26 cellular contexts compared by ENCODE assay signal in genomic region chr12:109624467-109624866, GRCh38. TPM values are rescaled to one million over a fixed set of nuclear protein-coding genes. Genes with fewer than 3 reads are reported as not detected.
A peak's percentile ranks its signal among the peaks of the same experiment; 100 is the strongest.
DNase-seq lines count a peak whose midpoint lies in the region; FAIRE-seq and TF ChIP-seq lines count a peak whose summit lies in the region.
"Had no signal": no experiment of that assay in that cellular context is flagged by ENCODE, and none has a peak within 500 bp of the region (broad histone marks: within the 10 kb centered on the region; RNA-seq: fewer than 3 reads in every experiment).

No MANE protein-coding gene starts in this region.

- no peaks in the 10 kb centered on the region for H3K36me3 ChIP-seq in neural progenitor cell
- H3K36me3 ChIP-seq: lower lobe of right lung, suprapubic skin had no signal

- no peaks in the 10 kb centered on the region for H3K36me3 Mint-ChIP-seq in neural progenitor cell

- no peak for TF ChIP-seq POLR2A in GM12891 (IDR thresholded peaks at IDR 0.05; ENCODE audit: low read depth, low read length)

- peaks cover 32% of the 10 kb centered on the region for H3F3A ChIP-seq in neural progenitor cell (ENCODE audit: low read depth)

- H3K9ac ChIP-seq in neural progenitor cell, result no peak overlapping the region

- peaks cover 2% of the 10 kb centered on the region for H3K9me3 Mint-ChIP-seq in neural progenitor cell
- H3K9me3 Mint-ChIP-seq: activated B cell treated with CpG ODN at 0.5 μM for 24 hours; T-helper 2 cell treated with Interferon-gamma antibody and Interleukin-4, amounts not matched to agents 5 μg/mL and 100 μg/mL, for 36 hours had no signal

- no peaks in the 10 kb centered on the region for H3K9me3 ChIP-seq in neural progenitor cell (ENCODE audit: low read depth)
- H3K9me3 ChIP-seq: lower lobe of right lung, suprapubic skin had no signal

- H3K4me3 ChIP-seq in neural progenitor cell, result no peak overlapping the region
- H3K4me3 ChIP-seq: lower lobe of right lung, SK-N-MC, suprapubic skin had no signal

- H2AFZ ChIP-seq in neural progenitor cell (replicated peaks), result no peak overlapping the region

- H3K4me3 Mint-ChIP-seq in neural progenitor cell, result no peak overlapping the region
- H3K4me3 Mint-ChIP-seq: activated B cell treated with CpG ODN at 0.5 μM for 24 hours; T-helper 2 cell treated with Interferon-gamma antibody and Interleukin-4, amounts not matched to agents 5 μg/mL and 100 μg/mL, for 36 hours had no signal

- no peaks in the 10 kb centered on the region for H3K27me3 ChIP-seq in neural progenitor cell

- FAIRE-seq in GM12891 (lab: Jason Lieb, UNC), result no peak
- FAIRE-seq: keratinocyte, RCC 7860 had no signal

- DNase-seq in NCI-H2081 (lab: John Stamatoyannopoulos, UW) (peak; percentile 23 to 43), NCI-H2081 treated with DMSO at 0.1 percent for 48 hours (lab: John Stamatoyannopoulos, UW) (no peak), M059J (ENCODE audit: low read depth) (peak; percentile 35), caudate nucleus (lab: John Stamatoyannopoulos, UW) (peak in 5 of 61 donors; percentile 17 to 67 (median 43)), neural progenitor cell (ENCODE audit: low spot score) (no peak), mesenteric fat pad (ENCODE audit: low spot score) (no peak), GM12891 (ENCODE audit: insufficient read length, low spot score) (no peak), NCI-H1436 treated with DMSO at 0.1 percent for 48 hours (lab: John Stamatoyannopoulos, UW) (no peak)
- DNase-seq: activated B cell treated with CpG ODN at 0.5 μM for 24 hours; activated CD4-positive, alpha-beta T cell treated with anti-CD3 and anti-CD28 coated beads, Interleukin-2, amount 50 U/mL, for 48 hours; activated naive CD4-positive, alpha-beta T cell; amniotic stem cell; central memory CD4-positive, alpha-beta T cell; foreskin melanocyte; GF-D8; GOT3; Karpas-422; lower lobe of right lung; NCI-H1092 treated with DMSO at 0.1 percent for 48 hours; NCI-H2227 treated with DMSO at 0.1 percent for 48 hours; stimulated activated CD4-positive, alpha-beta T cell treated with anti-CD3 and anti-CD28 coated beads, Interleukin-12 subunit alpha, Interleukin-12 subunit beta, amount 100 ng/mL, for 4 hours had no signal

- peak overlapping the region; percentile 90 for H3K27ac Mint-ChIP-seq in neural progenitor cell
- H3K27ac Mint-ChIP-seq: activated B cell treated with CpG ODN at 0.5 μM for 24 hours; T-helper 2 cell treated with Interferon-gamma antibody and Interleukin-4, amounts not matched to agents 5 μg/mL and 100 μg/mL, for 36 hours had no signal

- peaks cover 23% of the 10 kb centered on the region for H3K27me3 Mint-ChIP-seq in neural progenitor cell (ENCODE audit: insufficient read depth, low read depth)

- no peaks in the 10 kb centered on the region for H4K20me1 ChIP-seq in neural progenitor cell (ENCODE audit: low read depth)

- H3K4me2 ChIP-seq in neural progenitor cell, result no peak overlapping the region

- H3K4me1 ChIP-seq in neural progenitor cell, result peaks cover 44% of the 10 kb centered on the region
- H3K4me1 ChIP-seq: lower lobe of right lung had no signal

- TF ChIP-seq CTCF in neural progenitor cell (IDR thresholded peaks at IDR 0.05), result no peak

- peaks cover 35% of the 10 kb centered on the region for H3K4me1 Mint-ChIP-seq in neural progenitor cell

- no peaks in the 10 kb centered on the region for H3K79me2 ChIP-seq in neural progenitor cell (ENCODE audit: low read depth)

- H3K27ac ChIP-seq in caudate nucleus (ENCODE audit: low read depth, low read length), result peak overlapping the region; percentile 96
- no peak overlapping the region for H3K27ac ChIP-seq in neural progenitor cell
- H3K27ac ChIP-seq: lower lobe of right lung, SK-N-MC, suprapubic skin had no signal

TF ChIP-seq in GM12891, 5 proteins besides CTCF, POLR2A, EP300 and RAD21:
- no peak for TF ChIP-seq SPI1 (IDR thresholded peaks at IDR 0.05; ENCODE audit: low read depth, low read length)
- TF ChIP-seq POU2F2 (IDR thresholded peaks at IDR 0.05; ENCODE audit: low read depth, low read length), result no peak
- TF ChIP-seq POLR2AphosphoS5 (IDR thresholded peaks at IDR 0.05; ENCODE audit: low read depth, low read length), result no peak
- TF ChIP-seq TAF1 (IDR thresholded peaks at IDR 0.05; ENCODE audit: low read depth, low read length), result no peak
- no peak for TF ChIP-seq PAX5 (IDR thresholded peaks at IDR 0.05; ENCODE audit: insufficient read depth, low read length, severe bottlenecking)

RNA-seq across cellular contexts. Expression of gene MVK, which starts 50.9 kb away (rescaled TPM):
- 22.4 and 30.6 TPM in 2 replicates for total RNA-seq in M059J (2014; rRNA removed; shearing (Covaris generic))
- total RNA-seq in neural progenitor cell (ENCODE audit: low replicate concordance) (8.3 and 20.1 TPM in 2 replicates), mesenteric fat pad (9.1 TPM)
- 19.9 TPM for polyA plus RNA-seq in GM12891 (2012; ENCODE audit: low read depth, missing spikeins)

RNA-seq across cellular contexts. Expression of gene MMAB, which starts 51.2 kb away (rescaled TPM):
- total RNA-seq in M059J (2014; rRNA removed; shearing (Covaris generic)), result 36.0 and 40.1 TPM in 2 replicates
- total RNA-seq in neural progenitor cell (ENCODE audit: low replicate concordance) (24.7 and 34.5 TPM in 2 replicates), mesenteric fat pad (26.8 TPM)
- polyA plus RNA-seq in GM12891 (2012; ENCODE audit: low read depth, missing spikeins), result 66.1 TPM

Comparison
In these comparisons a context has a peak if more than half of its experiments do, and no peak if none do; other contexts are left out.
1. DNase-seq: peak in NCI-H2081 (2 of 2) and M059J (single experiment); none in NCI-H2081 treated with DMSO at 0.1 percent for 48 hours (single experiment), neural progenitor cell (single experiment), mesenteric fat pad (single experiment), GM12891 (single experiment) and NCI-H1436 treated with DMSO at 0.1 percent for 48 hours (single experiment).